ENCODE assay signal across 8 cellular contexts in the genomic region with DNA sequence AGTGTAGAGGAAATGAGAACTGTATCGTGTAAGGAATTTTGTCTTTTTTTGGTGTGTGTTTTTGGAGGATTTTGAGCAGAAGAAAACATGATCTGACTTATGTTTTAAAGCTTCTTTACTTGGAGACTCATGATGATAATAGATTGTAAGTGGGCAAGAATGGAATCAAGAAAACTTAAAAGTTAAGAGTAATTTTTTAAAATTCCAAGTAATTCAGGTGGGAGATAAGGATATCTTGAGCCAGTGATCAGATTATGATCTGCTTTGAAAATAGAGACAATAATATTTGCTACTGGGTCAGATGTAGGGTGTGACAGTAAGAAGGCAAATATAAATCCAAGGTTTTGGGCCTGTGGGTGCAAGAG. TPM values are rescaled to one million over a fixed set of nuclear protein-coding genes. Genes with fewer than 3 reads are reported as not detected.
DNase-seq lines count a peak whose midpoint lies in the region; ATAC-seq and TF ChIP-seq lines count a peak whose summit lies in the region.
"Had no signal": no experiment of that assay in that cellular context is flagged by ENCODE, and none has a peak within 500 bp of the region (broad histone marks: within the 10 kb centered on the region; RNA-seq: fewer than 3 reads in every experiment).

No MANE protein-coding gene starts in this region.

- no peak overlapping the region for H3K27ac ChIP-seq in HUES6 (ENCODE audit: low read depth, low read length)
- H3K27ac ChIP-seq in mammary epithelial cell (ENCODE audit: insufficient read depth, low read depth, low read length) = peak overlapping the region; percentile 70
- peak overlapping the region; percentile 85 to 90 (median 86) for H3K27ac ChIP-seq in transverse colon

- intact Hi-C loops in mammary epithelial cell (cut with micrococcal nuclease) (loop anchor here (1.0 to 5.0 kb wide), 4 partner anchors 15 to 130 kb away; a partner anchor contains a TSS), lower leg skin (cut with DNase I; ENCODE audit: low total_unique reads) (no loop called here), transverse colon (cut with DNase I; ENCODE audit: low total_unique reads) (loop anchor here (5.0 kb wide), 1 partner anchor 90 kb away; no protein-coding TSS in a partner anchor)

- no peak for ATAC-seq in activated T-cell treated with anti-CD3 and anti-CD28 coated beads, Interleukin-2, amount 50 U/mL, for 72 hours (replicated peaks in 1 of 2)

- CTCF ChIA-PET in mammary epithelial cell (lab: Charles Lee; ENCODE audit: low non-redundant PET) = no interaction called here

- H3K79me2 ChIP-seq in mammary epithelial cell (ENCODE audit: insufficient read depth, low read length) = peaks cover 15% of the 10 kb centered on the region

- no peaks in the 10 kb centered on the region for H4K20me1 ChIP-seq in mammary epithelial cell (ENCODE audit: insufficient read depth, low read length)

- DNase-seq in mammary epithelial cell = no peak
- no peak for DNase-seq in lower leg skin (ENCODE audit: low spot score in 2 of 2)
- no peak for DNase-seq in transverse colon
- DNase-seq in SHP77 treated with DMSO at 0.1 percent for 48 hours (lab: John Stamatoyannopoulos, UW) = no peak
- DNase-seq in activated T-cell treated with anti-CD3 and anti-CD28 coated beads, Interleukin-2, amount 50 U/mL, for 72 hours = no peak
- DNase-seq in stimulated activated CD4-positive, alpha-beta T cell treated with anti-CD3 and anti-CD28 coated beads, Interleukin-1b, Interleukin-23, amount 100 ng/mL, for 48 hours = no peak

- 0 out of 2 replicates have a peak, but pooled peaks cover 3% of the 10 kb centered on the region for H3K4me1 ChIP-seq in HUES6 (ENCODE audit: control insufficient read depth, insufficient read depth, low read length)
- H3K4me1 ChIP-seq in mammary epithelial cell (ENCODE audit: insufficient read depth, low read length) = peaks cover 22% of the 10 kb centered on the region
- peaks cover 6 to 21% (median 8%) of the 10 kb centered on the region in 4 donors for H3K4me1 ChIP-seq in transverse colon

- H3K27me3 Mint-ChIP-seq in activated T-cell treated with anti-CD3 and anti-CD28 coated beads, Interleukin-2, amount 50 U/mL, for 72 hours (ENCODE audit: low read depth) = no peaks in the 10 kb centered on the region
- H3K27me3 Mint-ChIP-seq: activated CD8-positive, alpha-beta T cell treated with anti-CD3 and anti-CD28 coated beads for 36 hours had no signal

- peaks cover 0 to 4% of the 10 kb centered on the region in 2 donors for H3K36me3 Mint-ChIP-seq in activated T-cell treated with anti-CD3 and anti-CD28 coated beads, Interleukin-2, amount 50 U/mL, for 72 hours (ENCODE audit: insufficient read depth in 2 of 2)

- no peak for TF ChIP-seq EP300 in transverse colon (IDR thresholded peaks at IDR 0.05; ENCODE audit: low read depth)

- H3K4me3 Mint-ChIP-seq in activated T-cell treated with anti-CD3 and anti-CD28 coated beads, Interleukin-2, amount 50 U/mL, for 72 hours = no peak overlapping the region
- H3K4me3 Mint-ChIP-seq: activated CD8-positive, alpha-beta T cell treated with anti-CD3 and anti-CD28 coated beads for 36 hours had no signal

- no peaks in the 10 kb centered on the region; the same call in 1 of the 2 replicates for H3K27me3 ChIP-seq in HUES6 (ENCODE audit: control insufficient read depth, insufficient read depth, low read length)
- H3K27me3 ChIP-seq in mammary epithelial cell (ENCODE audit: insufficient read depth, low read length) = no peaks in the 10 kb centered on the region
- H3K27me3 ChIP-seq in transverse colon = peaks cover 3% of the 10 kb centered on the region

- peak overlapping the region; percentile 99 for H2AFZ ChIP-seq in mammary epithelial cell (ENCODE audit: low read depth, low read length)

- H3K9me3 ChIP-seq in HUES6 (ENCODE audit: control insufficient read depth, insufficient read depth, low read depth, low read length) (no peaks in the 10 kb centered on the region), mammary epithelial cell (replicated peaks; ENCODE audit: insufficient read depth, low read length) (no peaks in the 10 kb centered on the region), transverse colon (no peaks in the 10 kb centered on the region)

- in situ Hi-C loops in mammary epithelial cell (cut with MboI; ENCODE audit: low sequenced_read_pairs in 2 of 2) (no loop called here), transverse colon (cut with MboI; ENCODE audit: low pct_ligation_motif_present in 1 of 4, low pct_unique_long_range_greater_than_20kb in 1 of 4, low sequenced_read_pairs in 3 of 4) (loop anchor here in 1 of 4 donors (25.0 kb wide), 1 partner anchor 95 kb away; no protein-coding TSS in a partner anchor)

- peak overlapping the region; percentile 93 for H3K4me2 ChIP-seq in mammary epithelial cell (ENCODE audit: insufficient read depth, low read depth, low read length)

- TF ChIP-seq CTCF in mammary epithelial cell (conservative IDR thresholded peaks at IDR 0.05 in 1 of 2, IDR thresholded peaks at IDR 0.05 in 1 of 2; ENCODE audit: extremely low read depth in 1 of 2, insufficient read depth in 1 of 2, low read depth in 1 of 2, low read length in 2 of 2) (no peak), lower leg skin (IDR thresholded peaks at IDR 0.05) (no peak), transverse colon (IDR thresholded peaks at IDR 0.05) (no peak)

- H3K4me1 Mint-ChIP-seq in activated T-cell treated with anti-CD3 and anti-CD28 coated beads, Interleukin-2, amount 50 U/mL, for 72 hours (ENCODE audit: low read depth) = peaks cover 29% of the 10 kb centered on the region

- TF ChIP-seq POLR2A in lower leg skin (IDR thresholded peaks at IDR 0.05) = no peak
- TF ChIP-seq POLR2A in transverse colon (IDR thresholded peaks at IDR 0.05) = no peak

- peak overlapping the region; percentile 79 for H3K9ac ChIP-seq in HUES6 (ENCODE audit: low read length)
- H3K9ac ChIP-seq in mammary epithelial cell (ENCODE audit: insufficient read depth, low read length) = peak overlapping the region; percentile 80

- H3K4me3 ChIP-seq in HUES6 (ENCODE audit: low read depth, low read length) = peak overlapping the region; percentile 84
- peak overlapping the region; percentile 85 to 94 (median 91) for H3K4me3 ChIP-seq in mammary epithelial cell (replicated peaks in 1 of 3; ENCODE audit: insufficient read depth in 1 of 3, low read depth in 2 of 3, low read length in 3 of 3)
- H3K4me3 ChIP-seq in lower leg skin (ENCODE audit: low read depth, poor library complexity, severe bottlenecking) = peak overlapping the region; percentile 87
- peak overlapping the region in 3 of 4 donors; percentile 70 to 88 (median 86) for H3K4me3 ChIP-seq in transverse colon

- no peaks in the 10 kb centered on the region for H3K9me3 Mint-ChIP-seq in activated T-cell treated with anti-CD3 and anti-CD28 coated beads, Interleukin-2, amount 50 U/mL, for 72 hours

- no peak overlapping the region for H3K27ac Mint-ChIP-seq in activated T-cell treated with anti-CD3 and anti-CD28 coated beads, Interleukin-2, amount 50 U/mL, for 72 hours
- H3K27ac Mint-ChIP-seq: activated CD8-positive, alpha-beta T cell treated with anti-CD3 and anti-CD28 coated beads for 36 hours had no signal

- TSS peak; percentile 42 for BruUV-seq in mammary epithelial cell (replicated peaks; lab: Mats Ljungman, UMichigan)

- 0% methylated on average over 1 of the region's 1 CpG for WGBS in mammary epithelial cell (ENCODE audit: low coverage, missing lambda C conversion rate)
- WGBS in lower leg skin, 2 donors = 0 to 3% methylated on average over 1 of the region's 1 CpG
- WGBS in transverse colon (ENCODE audit: low coverage in 1 of 2), 2 donors = 0 to 7% methylated on average over 1 of the region's 1 CpG

- dilution Hi-C loops in mammary epithelial cell (cut with HindIII; ENCODE audit: low sequenced_read_pairs) = no loop called here

- peaks cover 10% of the 10 kb centered on the region for H3K36me3 ChIP-seq in HUES6 (ENCODE audit: control insufficient read depth, insufficient read depth, low read length)
- peaks cover 5% of the 10 kb centered on the region for H3K36me3 ChIP-seq in mammary epithelial cell (ENCODE audit: insufficient read depth, low read length)
- H3K36me3 ChIP-seq in transverse colon = peaks cover 0 to 11% (median 3%) of the 10 kb centered on the region in 4 donors

RNA-seq across cellular contexts. Expression of a gene that starts 0.7 kb away (rescaled TPM):
- total RNA-seq in mammary epithelial cell (10 to 100 TPM; 12.4 to 12.7 TPM), lower leg skin (10 to 100 TPM in 2 of 4 donors, 1 to 10 TPM in 2; 8.3 to 20.7 (median 11.0) TPM), transverse colon (10 to 100 TPM; 13.9 to 19.4 (median 17.6) TPM)
- polyA plus RNA-seq in mammary epithelial cell = 6.6 TPM
- 19.3 TPM for polyA minus RNA-seq in mammary epithelial cell
- 10 to 100 TPM; 10.1 to 10.7 TPM for total RNA-seq in activated T-cell treated with anti-CD3 and anti-CD28 coated beads, Interleukin-2, amount 50 U/mL, for 72 hours

RNA-seq across cellular contexts. Expression of a gene that starts 8.6 kb away (rescaled TPM):
- total RNA-seq in mammary epithelial cell (1 to 10 TPM in 1 of 2 donors, under 1 TPM in 1; 0.24 to 1.0 TPM), lower leg skin (1 to 10 TPM in 1 of 4 donors, under 1 TPM in 2, not detected in 1; 0.42 to 1.1 (median 0.75) TPM), transverse colon (1 to 10 TPM in 1 of 4 donors, under 1 TPM in 2, not detected in 1; 0.55 to 7.9 (median 0.64) TPM)
- 0.34 TPM for polyA plus RNA-seq in mammary epithelial cell
- not detected for polyA minus RNA-seq in mammary epithelial cell
- under 1 TPM in 1 of 2 donors, not detected in 1; 0.14 TPM for total RNA-seq in activated T-cell treated with anti-CD3 and anti-CD28 coated beads, Interleukin-2, amount 50 U/mL, for 72 hours
- total RNA-seq: activated CD8-positive, alpha-beta T cell treated with anti-CD3 and anti-CD28 coated beads for 36 hours had no signal

RNA-seq across cellular contexts. Expression of a gene that starts 13.7 kb away (rescaled TPM):
- total RNA-seq in mammary epithelial cell (1 to 10 TPM; 5.7 to 7.7 TPM), lower leg skin (1 to 10 TPM in 2 of 4 donors, under 1 TPM in 2; 0.15 to 1.6 (median 1.1) TPM), transverse colon (1 to 10 TPM in 3 of 4 donors, under 1 TPM in 1; 0.75 to 3.2 (median 2.3) TPM)
- polyA plus RNA-seq in mammary epithelial cell = 3.8 TPM
- polyA minus RNA-seq in mammary epithelial cell = 0.57 TPM
- 1 to 10 TPM; 4.7 to 5.9 TPM for total RNA-seq in activated T-cell treated with anti-CD3 and anti-CD28 coated beads, Interleukin-2, amount 50 U/mL, for 72 hours

RNA-seq across cellular contexts. Expression of a gene that starts 15.6 kb away (rescaled TPM):
- total RNA-seq in mammary epithelial cell (1 to 10 TPM; 3.6 to 5.8 TPM), lower leg skin (1 to 10 TPM; 4.4 to 6.4 (median 5.9) TPM), transverse colon (1 to 10 TPM in 3 of 4 donors, under 1 TPM in 1; 0.60 to 9.0 (median 4.9) TPM)
- 2.2 TPM for polyA plus RNA-seq in mammary epithelial cell
- polyA minus RNA-seq in mammary epithelial cell = 7.4 TPM
- 1 to 10 TPM; 5.1 to 7.6 TPM for total RNA-seq in activated T-cell treated with anti-CD3 and anti-CD28 coated beads, Interleukin-2, amount 50 U/mL, for 72 hours

RNA-seq across cellular contexts. Expression of a gene that starts 42.6 kb away (rescaled TPM):
- 10 to 100 TPM; 11.9 to 15.5 TPM for total RNA-seq in mammary epithelial cell
- polyA plus RNA-seq in mammary epithelial cell = 7.3 TPM
- 21.8 TPM for polyA minus RNA-seq in mammary epithelial cell
- total RNA-seq in lower leg skin = 1 to 10 TPM; 2.3 to 9.4 (median 4.3) TPM
- total RNA-seq in transverse colon = 10 to 100 TPM; 12.6 to 26.1 (median 16.7) TPM
- 1 to 10 TPM; 7.5 to 9.2 TPM for total RNA-seq in activated T-cell treated with anti-CD3 and anti-CD28 coated beads, Interleukin-2, amount 50 U/mL, for 72 hours
